Comparison of ENCODE assay signal across 35 cellular contexts in the genomic region with DNA sequence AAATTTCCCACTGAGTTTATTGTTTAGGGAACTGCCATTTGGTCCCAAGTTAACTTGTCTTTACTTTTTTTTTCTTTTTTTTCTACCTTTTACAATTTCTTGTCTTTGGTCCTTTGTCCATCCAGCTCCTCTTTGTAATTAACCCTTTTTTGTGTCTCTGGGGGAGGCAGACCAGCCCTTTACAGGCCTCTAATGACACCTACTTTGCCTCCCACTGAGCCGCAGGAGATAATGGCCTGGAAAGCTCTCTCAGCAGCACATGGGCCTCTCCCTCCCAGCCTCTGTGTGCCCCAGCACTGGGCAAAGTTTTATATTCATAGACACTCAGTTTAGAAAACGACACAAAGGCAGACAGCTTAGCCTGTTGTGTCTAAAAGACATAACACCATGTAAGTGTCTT.
"Had no signal": no experiment of that assay in that cellular context is flagged by ENCODE, and none has a peak within 500 bp of the region (broad histone marks: within the 10 kb centered on the region; RNA-seq: fewer than 3 reads in every experiment).

No MANE protein-coding gene starts in this region.

- H3K36me3 Mint-ChIP-seq: activated naive CD4-positive, alpha-beta T cell treated with anti-CD3 and anti-CD28 coated beads, Interleukin-2, amount 50 U/mL, for 24 hours; activated naive CD8-positive, alpha-beta T cell treated with anti-CD3 and anti-CD28 coated beads, Interleukin-2, amount 10 ng/mL, durations not matched to agents 7 days and 5 days; brain; IgD-negative memory B cell had no signal

- H3K36me3 ChIP-seq: MG63, Peyer's patch, SJSA1 had no signal

- H3K4me1 ChIP-seq: Peyer's patch, SJSA1 had no signal

- ATAC-seq: activated CD8-positive, alpha-beta T cell treated with anti-CD3 and anti-CD28 coated beads for 36 hours; activated T-cell treated with anti-CD3 and anti-CD28 coated beads, Interleukin-2, amount 50 U/mL, for 72 hours; activated T-helper 17 cell treated with anti-CD3 and anti-CD28 coated beads, Interleukin-2, amount 50 U/mL, for 72 hours; PC-3 had no signal

- H3K27me3 ChIP-seq: MG63, Peyer's patch, SJSA1 had no signal

- H3K9me3 Mint-ChIP-seq: activated CD4-positive, alpha-beta T cell treated with anti-CD3 and anti-CD28 coated beads, Interleukin-2, amount 10 ng/mL, durations not matched to agents 24 days and 14 days; activated CD8-positive, alpha-beta T cell treated with anti-CD3 and anti-CD28 coated beads for 36 hours; activated naive CD8-positive, alpha-beta T cell treated with anti-CD3 and anti-CD28 coated beads, Interleukin-2, amount 10 ng/mL, durations not matched to agents 7 days and 5 days; activated T-helper 17 cell treated with anti-CD3 and anti-CD28 coated beads, Interleukin-2, amount 50 U/mL, for 72 hours; T-helper 1 cell treated with Interleukin-12 subunit alpha and Interleukin-12 subunit beta and Interleukin-4 antibody, amounts not matched to agents 30 μg/mL and 1 μg/mL, for 36 hours; T-helper 2 cell treated with Interferon-gamma antibody and Interleukin-4, amounts not matched to agents 5 μg/mL and 100 μg/mL, for 36 hours had no signal

- H3K27ac Mint-ChIP-seq: activated CD4-positive, alpha-beta T cell treated with anti-CD3 and anti-CD28 coated beads, Interleukin-2, amount 10 ng/mL, durations not matched to agents 24 days and 14 days; activated CD8-positive, alpha-beta T cell treated with anti-CD3 and anti-CD28 coated beads for 36 hours; activated naive CD4-positive, alpha-beta T cell treated with anti-CD3 and anti-CD28 coated beads, Interleukin-2, amount 50 U/mL, for 24 hours; activated naive CD8-positive, alpha-beta T cell treated with anti-CD3 and anti-CD28 coated beads, Interleukin-2, amount 10 ng/mL, durations not matched to agents 7 days and 5 days; activated T-cell treated with anti-CD3 and anti-CD28 coated beads, Interleukin-2, amount 50 U/mL, for 72 hours; activated T-helper 17 cell treated with anti-CD3 and anti-CD28 coated beads, Interleukin-2, amount 50 U/mL, for 72 hours; IgD-negative memory B cell; T-helper 1 cell treated with Interleukin-12 subunit alpha and Interleukin-12 subunit beta and Interleukin-4 antibody, amounts not matched to agents 30 μg/mL and 1 μg/mL, for 36 hours; T-helper 2 cell treated with Interferon-gamma antibody and Interleukin-4, amounts not matched to agents 5 μg/mL and 100 μg/mL, for 36 hours had no signal

- H3K4me1 Mint-ChIP-seq: activated CD4-positive, alpha-beta T cell treated with anti-CD3 and anti-CD28 coated beads, Interleukin-2, amount 10 ng/mL, durations not matched to agents 24 days and 14 days; activated naive CD4-positive, alpha-beta T cell treated with anti-CD3 and anti-CD28 coated beads, Interleukin-2, amount 50 U/mL, for 24 hours; activated naive CD8-positive, alpha-beta T cell treated with anti-CD3 and anti-CD28 coated beads, Interleukin-2, amount 10 ng/mL, durations not matched to agents 7 days and 5 days; activated T-helper 17 cell treated with anti-CD3 and anti-CD28 coated beads, Interleukin-2, amount 50 U/mL, for 72 hours; IgD-negative memory B cell had no signal

- DNase-seq: activated CD4-positive, alpha-beta T cell treated with anti-CD3 and anti-CD28 coated beads, Interleukin-2, amount 10 ng/mL, durations not matched to agents 24 days and 14 days; activated CD4-positive, alpha-beta T cell treated with anti-CD3 and anti-CD28 coated beads, Interleukin-2, amount 50 U/mL, for 4 hours; activated CD8-positive, alpha-beta T cell treated with anti-CD3 and anti-CD28 coated beads for 36 hours; activated effector memory CD4-positive, alpha-beta T cell treated with anti-CD3 and anti-CD28 coated beads, Interleukin-2, amount 50 U/mL, for 16 hours; activated naive CD4-positive, alpha-beta T cell; activated naive CD8-positive, alpha-beta T cell treated with anti-CD3 and anti-CD28 coated beads, Interleukin-2, amount 10 ng/mL, durations not matched to agents 7 days and 5 days; activated T-cell treated with anti-CD3 and anti-CD28 coated beads, Interleukin-2, amount 50 U/mL, for 1 hour; activated T-cell treated with anti-CD3 and anti-CD28 coated beads, Interleukin-2, amount 50 U/mL, for 72 hours; amygdala; caudate nucleus; Kasumi-1; KG1; MG63; NCI-H1048; NCI-H1105 treated with DMSO at 0.1 percent for 48 hours; NCI-H1436; NCI-H1694; NCI-H2029; NCI-H226; NCI-H446 treated with DMSO at 0.1 percent for 48 hours; NCI-H524 treated with DMSO at 0.1 percent for 48 hours; NCI-H748 treated with DMSO at 0.1 percent for 48 hours; NK-92 treated with Interleukin-12 subunit alpha and Interleukin-12 subunit beta, amount 100 ng/mL, for 24 hours; PC-3; Peyer's patch; RPMI8226; SHP77 treated with DMSO at 0.1 percent for 48 hours; SK-N-SH had no signal

- H3K9me3 ChIP-seq: MG63, Peyer's patch, SJSA1, SK-N-SH had no signal

- H3K9me2 ChIP-seq: SK-N-SH had no signal

- H3K4me2 ChIP-seq: SK-N-SH had no signal

- H3K4me3 ChIP-seq: MG63, Peyer's patch, SJSA1 had no signal

- H3K4me3 Mint-ChIP-seq: activated CD4-positive, alpha-beta T cell treated with anti-CD3 and anti-CD28 coated beads, Interleukin-2, amount 10 ng/mL, durations not matched to agents 24 days and 14 days; activated CD8-positive, alpha-beta T cell treated with anti-CD3 and anti-CD28 coated beads for 36 hours; activated naive CD4-positive, alpha-beta T cell treated with anti-CD3 and anti-CD28 coated beads, Interleukin-2, amount 50 U/mL, for 24 hours; activated naive CD8-positive, alpha-beta T cell treated with anti-CD3 and anti-CD28 coated beads, Interleukin-2, amount 10 ng/mL, durations not matched to agents 7 days and 5 days; activated T-cell treated with anti-CD3 and anti-CD28 coated beads, Interleukin-2, amount 50 U/mL, for 72 hours; activated T-helper 17 cell treated with anti-CD3 and anti-CD28 coated beads, Interleukin-2, amount 50 U/mL, for 72 hours; brain; IgD-negative memory B cell; T-helper 1 cell treated with Interleukin-12 subunit alpha and Interleukin-12 subunit beta and Interleukin-4 antibody, amounts not matched to agents 30 μg/mL and 1 μg/mL, for 36 hours; T-helper 2 cell treated with Interferon-gamma antibody and Interleukin-4, amounts not matched to agents 5 μg/mL and 100 μg/mL, for 36 hours had no signal

- H3K27me3 Mint-ChIP-seq: activated CD4-positive, alpha-beta T cell treated with anti-CD3 and anti-CD28 coated beads, Interleukin-2, amount 10 ng/mL, durations not matched to agents 24 days and 14 days; activated naive CD8-positive, alpha-beta T cell treated with anti-CD3 and anti-CD28 coated beads, Interleukin-2, amount 10 ng/mL, durations not matched to agents 7 days and 5 days; brain; IgD-negative memory B cell had no signal

- H3K9ac ChIP-seq: SK-N-SH had no signal

- H3K27ac ChIP-seq: Peyer's patch, SJSA1 had no signal
